8 cellular contexts compared by ENCODE assay signal in genomic region chr19:23273594-23274412, GRCh38. TPM values are rescaled to one million over a fixed set of nuclear protein-coding genes. Genes with fewer than 3 reads are reported as not detected.
DNase-seq lines count a peak whose midpoint lies in the region; ATAC-seq, FAIRE-seq and TF ChIP-seq lines count a peak whose summit lies in the region.

No MANE protein-coding gene starts in this region.

- peaks cover 27 to 36% (median 33%) of the 10 kb centered on the region in 3 donors for H3K4me1 Mint-ChIP-seq in T-cell

- peak overlapping the region; percentile 96 to 98 (median 97) for H3K4me3 Mint-ChIP-seq in T-cell

- FAIRE-seq in urothelium cell line (lab: Jason Lieb, UNC) = no peak

- no peaks in the 10 kb centered on the region for H3K9me3 Mint-ChIP-seq in T-cell

- ATAC-seq in HG02610 (IDR thresholded peaks at IDR 0.05; ENCODE audit: unreplicated experiment) = peak; percentile 98
- ATAC-seq in T-cell (replicated peaks in 1 of 4) = peak; percentile 98 to 99 (median 99)
- ATAC-seq in left ventricle myocardium superior = peak; percentile 100

- H3K27ac ChIP-seq in prostate gland = peak overlapping the region; percentile 78 to 88

- H3K27ac Mint-ChIP-seq in T-cell = peak overlapping the region; percentile 96 to 97

- no peaks in the 10 kb centered on the region for H3K4me1 ChIP-seq in prostate gland (replicated peaks)

- H3K36me3 ChIP-seq in prostate gland = no peaks in the 10 kb centered on the region

- no peaks in the 10 kb centered on the region for H3K27me3 Mint-ChIP-seq in T-cell

- intact Hi-C loops in left ventricle myocardium superior (cut with micrococcal nuclease) (no loop called here), prostate gland (cut with DNase I) (loop anchor here (5.0 kb wide), 1 partner anchor 123 kb away; the partner anchor contains the start of gene ZNF91)

- 1% methylated on average over 50 of the region's 50 CpGs for WGBS in prostate gland

- TF ChIP-seq POLR2A in prostate gland (IDR thresholded peaks at IDR 0.05) = peak; percentile 91

- no peaks in the 10 kb centered on the region for H3K9me3 ChIP-seq in prostate gland

- CTCF ChIA-PET in T-cell (lab: Charles Lee) = interaction anchor here (0.6 to 1.9 kb wide), 7 partner anchors 8 to 805 kb away, joined by 3 to 5 read pairs (median 4); partner anchors contain the start of gene ZNF724 (in 1 of the 2)

- peaks cover 17% of the 10 kb centered on the region for H3K36me3 Mint-ChIP-seq in T-cell

- H3K27me3 ChIP-seq in prostate gland (replicated peaks; ENCODE audit: insufficient read depth) = no peaks in the 10 kb centered on the region

- H3K4me3 ChIP-seq in GM08714 (ENCODE audit: low read length) (peak overlapping the region; percentile 85), prostate gland (peak overlapping the region; percentile 82 to 91)

- POLR2A ChIA-PET in T-cell (lab: Charles Lee) = interaction anchor here (0.5 to 1.2 kb wide), 3 partner anchors 24 to 122 kb away, joined by 3 to 4 read pairs (median 3); partner anchors contain the start of genes ZNF724 (in 2 of the 2) and ZNF91 (in 1 of the 2)

- DNase-seq in NCI-H1417 (lab: John Stamatoyannopoulos, UW) = peak; percentile 87 to 95 (median 89)
- peak; percentile 83 to 95 (median 90) for DNase-seq in T-cell
- DNase-seq in amygdala (lab: John Stamatoyannopoulos, UW) = peak; percentile 10 to 93 (median 80)
- DNase-seq in left ventricle myocardium superior = peak; percentile 93
- peak; percentile 95 for DNase-seq in prostate gland (ENCODE audit: low spot score)
- DNase-seq in urothelium cell line (ENCODE audit: low spot score) = peak; percentile 52

- TF ChIP-seq CTCF in prostate gland (IDR thresholded peaks at IDR 0.05) = no peak

RNA-seq across cellular contexts. Expression of gene ZNF724, which starts 23.6 kb away (rescaled TPM):
- total RNA-seq in T-cell (1 to 10 TPM; 3.3 to 6.5 (median 6.0) TPM), left ventricle myocardium superior (1.1 TPM), prostate gland (1 to 10 TPM in 1 of 2 donors, under 1 TPM in 1; 0.73 to 6.2 TPM)

Comparison
In these comparisons a context has a peak if more than half of its experiments do, and no peak if none do; other contexts are left out.
1. Peak in every context shown above with its lines: DNase-seq, ATAC-seq, H3K4me3 ChIP-seq and H3K27ac ChIP-seq.